17 cellular contexts compared by ENCODE assay signal in the genomic region with DNA sequence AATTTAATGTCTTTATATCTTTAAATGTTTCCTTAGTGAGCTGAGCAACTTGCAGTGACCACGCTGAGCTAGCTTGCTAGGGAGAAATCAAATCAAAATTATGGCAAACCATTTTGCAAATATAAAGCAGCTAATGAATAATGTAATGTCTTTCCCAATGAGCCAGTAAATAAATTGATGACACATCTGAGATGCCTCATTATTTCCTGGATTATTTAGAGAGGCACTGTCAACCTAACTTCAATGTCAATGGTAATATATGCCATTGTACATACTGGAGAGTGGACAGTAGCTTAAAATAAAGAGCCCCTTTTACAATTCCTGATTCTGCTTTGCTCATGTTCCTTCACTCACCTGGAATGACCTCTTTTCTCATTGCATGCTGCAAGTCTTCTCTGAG.
"Had no signal": no experiment of that assay in that cellular context is flagged by ENCODE, and none has a peak within 500 bp of the region (broad histone marks: within the 10 kb centered on the region; RNA-seq: fewer than 3 reads in every experiment).

No MANE protein-coding gene starts in this region.

- H3K4me1 Mint-ChIP-seq: activated CD4-positive, alpha-beta T cell treated with anti-CD3 and anti-CD28 coated beads for 36 hours had no signal

- H3K36me3 Mint-ChIP-seq: stimulated activated naive B cell treated with anti-CD40 and anti-IgM and Interleukin-4, amounts not matched to agents 10 μg/mL and 1 μg/mL and 100 μg/mL, for 72 hours had no signal

- H3K27ac Mint-ChIP-seq: activated CD4-positive, alpha-beta T cell treated with anti-CD3 and anti-CD28 coated beads for 36 hours; activated CD8-positive, alpha-beta T cell treated with anti-CD3 and anti-CD28 coated beads for 36 hours; activated naive CD8-positive, alpha-beta T cell treated with anti-CD3 and anti-CD28 coated beads, Interleukin-2, amount 50 U/mL, for 24 hours; progenitor cell of endocrine pancreas; stimulated activated naive B cell treated with anti-CD40 and anti-IgM and Interleukin-4, amounts not matched to agents 10 μg/mL and 1 μg/mL and 100 μg/mL, for 72 hours had no signal

- H3K27me3 ChIP-seq: ascending aorta, left lung, upper lobe of right lung had no signal

- H3K4me3 Mint-ChIP-seq: activated CD4-positive, alpha-beta T cell treated with anti-CD3 and anti-CD28 coated beads for 36 hours; activated CD8-positive, alpha-beta T cell treated with anti-CD3 and anti-CD28 coated beads for 36 hours; activated naive CD8-positive, alpha-beta T cell treated with anti-CD3 and anti-CD28 coated beads, Interleukin-2, amount 50 U/mL, for 24 hours; stimulated activated naive B cell treated with anti-CD40 and anti-IgM and Interleukin-4, amounts not matched to agents 10 μg/mL and 1 μg/mL and 100 μg/mL, for 72 hours had no signal

- H3K27ac ChIP-seq: coronary artery, upper lobe of right lung, WERI-Rb-1 had no signal

- H3K9me3 ChIP-seq: upper lobe of right lung had no signal

- ATAC-seq: activated CD4-positive, alpha-beta T cell treated with anti-CD3 and anti-CD28 coated beads for 36 hours; activated CD8-positive, alpha-beta T cell treated with anti-CD3 and anti-CD28 coated beads for 36 hours; activated naive CD8-positive, alpha-beta T cell treated with anti-CD3 and anti-CD28 coated beads, Interleukin-2, amount 50 U/mL, for 24 hours; left lung; stimulated activated naive B cell treated with anti-CD40 and anti-IgM and Interleukin-4, amounts not matched to agents 10 μg/mL and 1 μg/mL and 100 μg/mL, for 72 hours; upper lobe of right lung had no signal

- DNase-seq: activated CD4-positive, alpha-beta T cell treated with anti-CD3 and anti-CD28 coated beads for 36 hours; activated CD8-positive, alpha-beta memory T cell treated with anti-CD3 and anti-CD28 coated beads, Interleukin-2, amount 50 U/mL, for 4 hours; activated CD8-positive, alpha-beta T cell treated with anti-CD3 and anti-CD28 coated beads for 36 hours; activated naive CD4-positive, alpha-beta T cell; activated naive CD8-positive, alpha-beta T cell treated with anti-CD3 and anti-CD28 coated beads, Interleukin-2, amount 50 U/mL, for 24 hours; effector CD8-positive, alpha-beta T cell; left lung; mesendoderm; spleen; stimulated activated CD4-positive, alpha-beta T cell treated with anti-CD3 and anti-CD28 coated beads, Interleukin-2, amount 100 ng/mL, for 24 hours; stimulated activated naive B cell treated with anti-CD40 and anti-IgM and Interleukin-4, amounts not matched to agents 10 μg/mL and 1 μg/mL and 100 μg/mL, for 72 hours; T-helper 1 cell; upper lobe of right lung; WERI-Rb-1 had no signal

- H3K36me3 ChIP-seq: ascending aorta, left lung, spleen, upper lobe of right lung, WERI-Rb-1 had no signal

- H3K4me3 ChIP-seq: ascending aorta, coronary artery, left lung, spleen, upper lobe of right lung had no signal
